Comparison of ENCODE assay signal across 1 cellular context in genomic region chr5:88829053-88829452, GRCh38.
TF ChIP-seq lines count a peak whose summit lies in the region.

No MANE protein-coding gene starts in this region.

TF ChIP-seq in HCT116, 20 proteins besides CTCF, POLR2A, EP300 and RAD21 (continued from another document):
- no peak for TF ChIP-seq TCF7L2 (IDR thresholded peaks at IDR 0.05; ENCODE audit: borderline replicate concordance, extremely low read depth, insufficient read depth, insufficient read length)
- TF ChIP-seq EZH2phosphoT487 (IDR thresholded peaks at IDR 0.05; ENCODE audit: borderline replicate concordance): no peak
- TF ChIP-seq SP1 (IDR thresholded peaks at IDR 0.05; ENCODE audit: low read depth): no peak
- TF ChIP-seq ZNF274 (IDR thresholded peaks at IDR 0.05; ENCODE audit: low read depth, low read length): no peak
- TF ChIP-seq SRF (IDR thresholded peaks at IDR 0.05; ENCODE audit: low read depth): no peak
- no peak for TF ChIP-seq EGR1 (IDR thresholded peaks at IDR 0.05; ENCODE audit: low read depth)
- TF ChIP-seq CEBPB (IDR thresholded peaks at IDR 0.05; ENCODE audit: low read depth): no peak
- no peak for TF ChIP-seq ZFX (IDR thresholded peaks at IDR 0.05)
- TF ChIP-seq JUND (IDR thresholded peaks at IDR 0.05): no peak
